ENCODE assay signal across 32 cellular contexts in genomic region chr2:181743723-181744031, GRCh38.
"Had no signal": no experiment of that assay in that cellular context is flagged by ENCODE, and none has a peak within 500 bp of the region (broad histone marks: within the 10 kb centered on the region; RNA-seq: fewer than 3 reads in every experiment).

No MANE protein-coding gene starts in this region.

- H3K79me2 ChIP-seq: hepatocyte, parathyroid adenoma had no signal

- FAIRE-seq: small intestine, urothelium cell line had no signal

- H2AFZ ChIP-seq: hepatocyte, parathyroid adenoma had no signal

- H3K4me2 ChIP-seq: hepatocyte had no signal

- H3K9me3 Mint-ChIP-seq: activated B cell treated with CpG ODN at 0.5 μM for 24 hours; activated T-helper 2 cell treated with anti-CD3 and anti-CD28 coated beads, Interferon-gamma antibody, Interleukin-2, Interleukin-4, amounts not matched to agents 10 μg/mL and 5 μg/mL and 100 μg/mL, durations not matched to agents 14 hours and 24 hours and 36 hours; naive B cell; stimulated activated effector memory CD8-positive, alpha-beta T cell treated with anti-CD3 and anti-CD28 coated beads, Interleukin-12 subunit alpha, Interleukin-12 subunit beta, amount 100 ng/mL, for 72 hours; stimulated activated naive CD8-positive, alpha-beta T cell treated with anti-CD3 and anti-CD28 coated beads, Interleukin-15, Interleukin-2, amounts not matched to agents 100 ng/mL and 50 ng/mL, for 24 hours; T-helper 1 cell treated with Interleukin-12 subunit alpha and Interleukin-12 subunit beta and Interleukin-4 antibody, amounts not matched to agents 30 μg/mL and 1 μg/mL, for 36 hours had no signal

- H3K27ac Mint-ChIP-seq: activated B cell treated with CpG ODN at 0.5 μM for 24 hours; activated CD4-positive, alpha-beta T cell treated with anti-CD3 and anti-CD28 coated beads for 36 hours; activated CD8-positive, alpha-beta memory T cell treated with anti-CD3 and anti-CD28 coated beads, Interleukin-2, amount 10 ng/mL, durations not matched to agents 7 days and 5 days; activated CD8-positive, alpha-beta T cell treated with anti-CD3 and anti-CD28 coated beads, Interleukin-2, amount 10 ng/mL, durations not matched to agents 7 days and 5 days; activated naive CD8-positive, alpha-beta T cell; activated T-helper 2 cell treated with anti-CD3 and anti-CD28 coated beads, Interferon-gamma antibody, Interleukin-2, Interleukin-4, amounts not matched to agents 10 μg/mL and 5 μg/mL and 100 μg/mL, durations not matched to agents 14 hours and 24 hours and 36 hours; naive B cell; stimulated activated effector memory CD8-positive, alpha-beta T cell treated with anti-CD3 and anti-CD28 coated beads, Interleukin-12 subunit alpha, Interleukin-12 subunit beta, amount 100 ng/mL, for 72 hours; stimulated activated naive CD8-positive, alpha-beta T cell treated with anti-CD3 and anti-CD28 coated beads, Interleukin-15, Interleukin-2, amounts not matched to agents 100 ng/mL and 50 ng/mL, for 24 hours; T-helper 1 cell treated with Interleukin-12 subunit alpha and Interleukin-12 subunit beta and Interleukin-4 antibody, amounts not matched to agents 30 μg/mL and 1 μg/mL, for 36 hours had no signal

- H3K4me3 Mint-ChIP-seq: activated B cell treated with CpG ODN at 0.5 μM for 24 hours; activated CD4-positive, alpha-beta T cell treated with anti-CD3 and anti-CD28 coated beads for 36 hours; activated CD8-positive, alpha-beta memory T cell treated with anti-CD3 and anti-CD28 coated beads, Interleukin-2, amount 10 ng/mL, durations not matched to agents 7 days and 5 days; activated CD8-positive, alpha-beta T cell treated with anti-CD3 and anti-CD28 coated beads, Interleukin-2, amount 10 ng/mL, durations not matched to agents 7 days and 5 days; activated naive CD8-positive, alpha-beta T cell; naive B cell; stimulated activated effector memory CD8-positive, alpha-beta T cell treated with anti-CD3 and anti-CD28 coated beads, Interleukin-12 subunit alpha, Interleukin-12 subunit beta, amount 100 ng/mL, for 72 hours; stimulated activated naive CD8-positive, alpha-beta T cell treated with anti-CD3 and anti-CD28 coated beads, Interleukin-15, Interleukin-2, amounts not matched to agents 100 ng/mL and 50 ng/mL, for 24 hours; T-helper 1 cell treated with Interleukin-12 subunit alpha and Interleukin-12 subunit beta and Interleukin-4 antibody, amounts not matched to agents 30 μg/mL and 1 μg/mL, for 36 hours had no signal

- H3K36me3 ChIP-seq: colonic mucosa, gastroesophageal sphincter, sigmoid colon, thoracic aorta had no signal

- ATAC-seq: activated CD4-positive, alpha-beta T cell treated with anti-CD3 and anti-CD28 coated beads for 36 hours; activated CD8-positive, alpha-beta memory T cell treated with anti-CD3 and anti-CD28 coated beads, Interleukin-2, amount 10 ng/mL, durations not matched to agents 7 days and 5 days; activated CD8-positive, alpha-beta T cell treated with anti-CD3 and anti-CD28 coated beads, Interleukin-2, amount 10 ng/mL, durations not matched to agents 7 days and 5 days; gastroesophageal sphincter; left cardiac atrium; psoas muscle; stimulated activated effector memory CD8-positive, alpha-beta T cell treated with anti-CD3 and anti-CD28 coated beads, Interleukin-12 subunit alpha, Interleukin-12 subunit beta, amount 100 ng/mL, for 72 hours had no signal

- H3K4me1 Mint-ChIP-seq: activated B cell treated with CpG ODN at 0.5 μM for 24 hours; naive B cell; stimulated activated effector memory CD8-positive, alpha-beta T cell treated with anti-CD3 and anti-CD28 coated beads, Interleukin-12 subunit alpha, Interleukin-12 subunit beta, amount 100 ng/mL, for 72 hours had no signal

- H3K27ac ChIP-seq: colonic mucosa, dorsolateral prefrontal cortex, gastroesophageal sphincter, hepatocyte, parathyroid adenoma, psoas muscle, sigmoid colon, thoracic aorta had no signal

- DNase-seq: activated B cell treated with CpG ODN at 0.5 μM for 24 hours; activated CD4-positive, alpha-beta T cell treated with anti-CD3 and anti-CD28 coated beads for 36 hours; activated CD8-positive, alpha-beta memory T cell treated with anti-CD3 and anti-CD28 coated beads, Interleukin-2, amount 10 ng/mL, durations not matched to agents 7 days and 5 days; activated CD8-positive, alpha-beta T cell treated with anti-CD3 and anti-CD28 coated beads, Interleukin-2, amount 10 ng/mL, durations not matched to agents 7 days and 5 days; activated T-cell treated with anti-CD3 and anti-CD28 coated beads, Interleukin-2, amount 50 U/mL, for 48 hours; aorta; body of pancreas; cerebellar nuclear complex; colonic mucosa; dorsolateral prefrontal cortex; effector memory CD4-positive, alpha-beta T cell; erythroblast; islet precursor cell; left cardiac atrium; mammary epithelial cell; naive B cell; nucleus accumbens; psoas muscle; sigmoid colon; stimulated activated CD4-positive, alpha-beta T cell treated with anti-CD3 and anti-CD28 coated beads, Interleukin-4, amount 100 ng/mL, for 24 hours; T-helper 9 cell had no signal

- H3K4me1 ChIP-seq: colonic mucosa, parathyroid adenoma, psoas muscle, sigmoid colon had no signal

- H3K27me3 ChIP-seq: body of pancreas, colonic mucosa, dorsolateral prefrontal cortex, gastroesophageal sphincter, hepatocyte, sigmoid colon had no signal

- H3K9me3 ChIP-seq: body of pancreas, colonic mucosa, gastroesophageal sphincter, psoas muscle, sigmoid colon, thoracic aorta had no signal

- H3K9ac ChIP-seq: parathyroid adenoma had no signal

- H3K36me3 Mint-ChIP-seq: activated CD8-positive, alpha-beta memory T cell treated with anti-CD3 and anti-CD28 coated beads, Interleukin-2, amount 10 ng/mL, durations not matched to agents 7 days and 5 days; activated naive CD8-positive, alpha-beta T cell; naive B cell; stimulated activated effector memory CD8-positive, alpha-beta T cell treated with anti-CD3 and anti-CD28 coated beads, Interleukin-12 subunit alpha, Interleukin-12 subunit beta, amount 100 ng/mL, for 72 hours had no signal

- H3K4me3 ChIP-seq: body of pancreas, colonic mucosa, gastroesophageal sphincter, hepatocyte, psoas muscle, sigmoid colon, thoracic aorta had no signal
